Comparison of ENCODE assay signal across 1 cellular context in genomic region chr12:49358548-49359141, GRCh38.
TF ChIP-seq lines count a peak whose summit lies in the region.

No MANE protein-coding gene starts in this region.

TF ChIP-seq in GM12878, 131 proteins besides CTCF, POLR2A, EP300 and RAD21:
- TF ChIP-seq HDAC6 (IDR thresholded peaks at IDR 0.05; ENCODE audit: unreplicated experiment) (no peak), ZNF592 (IDR thresholded peaks at IDR 0.05) (0 out of 2 replicates have a peak, but pooled peaks have one; percentile 34), BACH1 (IDR thresholded peaks at IDR 0.05; ENCODE audit: borderline replicate concordance) (no peak), MYC (IDR thresholded peaks at IDR 0.05; ENCODE audit: insufficient read depth, insufficient read length, insufficient replicate concordance, low read length, severe bottlenecking) (no peak), ZNF384 (IDR thresholded peaks at IDR 0.05; ENCODE audit: borderline replicate concordance, low read depth, low read length) (peak; percentile 96), RUNX3 (IDR thresholded peaks at IDR 0.05; ENCODE audit: low read length) (peak; percentile 77), FOXM1 (IDR thresholded peaks at IDR 0.05; ENCODE audit: low read depth, low read length) (peak; percentile 43; the same call in 1 of the 2 replicates), CBFB (IDR thresholded peaks at IDR 0.05; ENCODE audit: low read depth) (no peak), SP1 (IDR thresholded peaks at IDR 0.05; ENCODE audit: low read depth, low read length) (no peak), ZZZ3 (IDR thresholded peaks at IDR 0.05; ENCODE audit: control insufficient read depth, insufficient read length, low read depth) (no peak), RB1 (IDR thresholded peaks at IDR 0.05; ENCODE audit: borderline replicate concordance) (0 out of 2 replicates have a peak, but pooled peaks have one; percentile 47), YY1 (IDR thresholded peaks at IDR 0.05; ENCODE audit: low read depth, low read length) (peak; percentile 72; the same call in 1 of the 2 replicates), SMC3 (IDR thresholded peaks at IDR 0.05; ENCODE audit: borderline replicate concordance, low read length) (peak; percentile 94), SMARCA5 (IDR thresholded peaks at IDR 0.05) (peak; percentile 36; the same call in 1 of the 2 replicates)
- TF ChIP-seq, protein P1, sequence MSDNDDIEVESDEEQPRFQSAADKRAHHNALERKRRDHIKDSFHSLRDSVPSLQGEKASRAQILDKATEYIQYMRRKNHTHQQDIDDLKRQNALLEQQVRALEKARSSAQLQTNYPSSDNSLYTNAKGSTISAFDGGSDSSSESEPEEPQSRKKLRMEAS (IDR thresholded peaks at IDR 0.05; ENCODE audit: low read depth, low read length): no peak
- TF ChIP-seq, protein P2, sequence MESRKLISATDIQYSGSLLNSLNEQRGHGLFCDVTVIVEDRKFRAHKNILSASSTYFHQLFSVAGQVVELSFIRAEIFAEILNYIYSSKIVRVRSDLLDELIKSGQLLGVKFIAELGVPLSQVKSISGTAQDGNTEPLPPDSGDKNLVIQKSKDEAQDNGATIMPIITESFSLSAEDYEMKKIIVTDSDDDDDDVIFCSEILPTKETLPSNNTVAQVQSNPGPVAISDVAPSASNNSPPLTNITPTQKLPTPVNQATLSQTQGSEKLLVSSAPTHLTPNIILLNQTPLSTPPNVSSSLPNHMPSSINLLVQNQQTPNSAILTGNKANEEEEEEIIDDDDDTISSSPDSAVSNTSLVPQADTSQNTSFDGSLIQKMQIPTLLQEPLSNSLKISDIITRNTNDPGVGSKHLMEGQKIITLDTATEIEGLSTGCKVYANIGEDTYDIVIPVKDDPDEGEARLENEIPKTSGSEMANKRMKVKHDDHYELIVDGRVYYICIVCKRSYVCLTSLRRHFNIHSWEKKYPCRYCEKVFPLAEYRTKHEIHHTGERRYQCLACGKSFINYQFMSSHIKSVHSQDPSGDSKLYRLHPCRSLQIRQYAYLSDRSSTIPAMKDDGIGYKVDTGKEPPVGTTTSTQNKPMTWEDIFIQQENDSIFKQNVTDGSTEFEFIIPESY (IDR thresholded peaks at IDR 0.05): no peak
